5 cellular contexts compared by ENCODE assay signal in genomic region chr12:77786675-77787074, GRCh38. TPM values are rescaled to one million over a fixed set of nuclear protein-coding genes. Genes with fewer than 3 reads are reported as not detected.
"Had no signal": no experiment of that assay in that cellular context is flagged by ENCODE, and none has a peak within 500 bp of the region (broad histone marks: within the 10 kb centered on the region; RNA-seq: fewer than 3 reads in every experiment).

No MANE protein-coding gene starts in this region.

- H3K4me3 Mint-ChIP-seq: IgD-negative memory B cell had no signal

- H3K36me3 Mint-ChIP-seq: IgD-negative memory B cell had no signal

- H3K27ac ChIP-seq: HL-60 had no signal

- H3K4me3 ChIP-seq: K562 had no signal

- DNase-seq: IMR-90, KBM-7 had no signal

- H3K4me1 Mint-ChIP-seq: IgD-negative memory B cell had no signal

- H3K27ac Mint-ChIP-seq: IgD-negative memory B cell had no signal

- H3K27me3 Mint-ChIP-seq: IgD-negative memory B cell had no signal

RNA-seq across cellular contexts. Expression of gene NAV3, which starts 44.0 kb away (rescaled TPM):
- polyA plus RNA-seq: K562 had no signal
